In the genomic region with DNA sequence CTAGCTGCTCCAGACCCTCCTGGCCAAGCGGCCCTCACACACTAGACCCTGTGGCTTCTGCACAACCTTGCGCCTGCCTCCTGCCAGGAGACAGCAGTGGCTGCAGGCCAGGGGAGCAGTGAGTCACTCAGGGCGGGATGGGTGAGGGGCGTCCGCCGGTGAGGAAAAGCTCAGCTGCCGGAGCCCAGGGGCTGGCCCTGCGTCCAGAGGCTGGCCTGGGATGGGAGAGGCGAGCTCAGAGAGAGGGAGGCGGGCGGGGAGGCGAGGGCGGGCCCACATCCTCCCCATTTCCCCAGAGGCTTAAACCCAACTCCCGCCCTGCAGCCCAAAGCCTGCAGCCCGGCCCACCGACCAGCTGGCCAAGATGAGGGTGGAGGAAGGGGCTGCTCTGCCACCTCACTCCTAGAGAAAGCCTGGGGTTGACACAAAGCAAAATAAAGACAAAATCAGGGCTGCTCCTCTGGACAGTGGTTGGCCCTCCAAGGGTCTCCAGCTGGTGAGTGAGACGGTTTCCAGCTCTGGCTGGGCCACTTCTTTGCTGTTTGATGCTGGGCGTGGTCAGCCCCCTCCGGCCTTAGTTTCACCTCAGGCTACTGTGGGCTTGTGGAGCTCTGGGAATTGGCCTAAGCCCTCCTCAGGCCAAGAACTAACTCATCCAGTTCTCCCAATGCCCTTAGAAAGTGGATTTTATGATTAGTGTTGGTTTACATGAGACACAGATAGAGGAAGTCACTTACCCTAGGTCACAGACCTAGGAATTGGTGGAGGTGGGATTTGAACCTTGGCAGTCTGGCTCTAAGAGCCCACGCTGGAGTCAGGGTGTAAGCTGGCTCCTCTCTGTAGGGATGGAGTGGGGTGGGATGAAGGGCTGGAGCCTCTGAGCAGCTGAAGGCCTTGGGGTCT, we compare ENCODE assay signal across 8 cellular contexts. TPM values are rescaled to one million over a fixed set of nuclear protein-coding genes. Genes with fewer than 3 reads are reported as not detected.
DNase-seq lines count a peak whose midpoint lies in the region; ATAC-seq and TF ChIP-seq lines count a peak whose summit lies in the region.

No MANE protein-coding gene starts in this region.

- peak; percentile 36 for ATAC-seq in HG02571 (IDR thresholded peaks at IDR 0.05; ENCODE audit: unreplicated experiment)
- no peak for ATAC-seq in activated CD4-positive, CD25-positive, alpha-beta regulatory T cell treated with anti-CD3 and anti-CD28 coated beads, Interleukin-2, amount 50 U/mL, for 24 hours
- no peak for ATAC-seq in HG03469 (IDR thresholded peaks at IDR 0.05; ENCODE audit: unreplicated experiment)

- intact Hi-C loops in cardiac septum (cut with DNase I) = no loop called here

- TF ChIP-seq POLR2A in GM15510 (IDR thresholded peaks at IDR 0.05; ENCODE audit: borderline replicate concordance, extremely low read depth, insufficient read length) (peak; percentile 44), Raji (IDR thresholded peaks at IDR 0.05; ENCODE audit: insufficient read depth, low read depth, low read length) (peak; percentile 41)

- DNase-seq in cardiac septum (ENCODE audit: low spot score) (peak; percentile 91), skeletal muscle cell (ENCODE audit: low read depth) (peak; percentile 79)
- no peak for DNase-seq in stimulated activated CD4-positive, alpha-beta T cell treated with anti-CD3 and anti-CD28 coated beads, Interleukin-4, amount 100 ng/mL, for 24 hours

- H3K4me3 ChIP-seq in skeletal muscle cell (ENCODE audit: low read depth, low read length) = peak overlapping the region; percentile 25

RNA-seq across cellular contexts. Expression of gene IQSEC1, which starts 50.6 kb away (rescaled TPM):
- total RNA-seq in cardiac septum = 59.7 TPM
